ENCODE assay signal across 28 cellular contexts in the genomic region with DNA sequence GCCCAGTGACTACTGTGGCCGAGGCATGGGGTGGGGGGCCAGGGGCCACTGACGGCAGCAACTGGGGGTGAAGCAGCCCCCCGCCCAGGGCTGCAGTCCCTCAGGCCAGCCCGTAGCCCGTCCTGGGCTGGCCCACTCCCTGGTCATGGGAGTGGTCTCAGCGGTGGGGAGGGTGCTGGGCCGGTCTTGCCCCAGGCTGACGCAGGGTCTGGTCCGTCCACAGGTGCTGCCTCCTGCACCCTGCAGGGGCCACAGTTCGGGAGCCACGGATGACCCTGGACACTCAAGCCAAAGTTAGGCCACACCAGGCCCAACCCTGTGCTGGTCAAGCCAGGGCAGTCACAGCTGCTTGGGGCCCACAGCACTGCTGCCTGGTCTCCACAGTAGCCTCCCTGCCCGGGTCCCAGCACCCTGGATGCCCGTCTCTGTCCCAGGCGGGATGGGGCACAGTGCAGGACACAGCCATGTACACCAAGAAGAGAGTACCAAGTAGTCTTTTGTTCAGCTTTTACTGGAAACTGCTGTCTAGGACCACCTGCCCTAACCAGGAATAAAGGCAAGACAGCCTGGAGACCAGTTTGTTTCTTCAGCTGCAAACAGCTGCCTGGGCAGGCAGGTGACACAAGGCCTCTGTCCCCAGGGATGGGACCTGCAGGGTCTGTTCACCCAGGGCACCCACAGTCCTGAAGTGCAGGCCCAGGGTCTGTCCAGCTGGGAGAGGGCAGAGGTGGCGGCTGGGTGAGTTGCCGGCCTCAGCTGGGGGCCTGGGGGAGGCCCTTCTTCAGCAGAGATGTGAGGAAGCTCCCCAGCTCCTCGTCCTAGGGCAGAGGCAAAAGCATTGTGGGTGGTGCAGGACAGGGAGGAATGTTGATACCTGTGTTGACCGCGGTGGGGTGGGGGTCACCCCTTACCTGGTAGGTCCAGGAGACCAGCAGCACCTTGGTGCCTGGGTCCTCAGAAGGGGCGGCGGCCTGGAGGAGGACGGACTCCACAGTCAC. TPM values are rescaled to one million over a fixed set of nuclear protein-coding genes. Genes with fewer than 3 reads are reported as not detected.
DNase-seq lines count a peak whose midpoint lies in the region; ATAC-seq, FAIRE-seq and TF ChIP-seq lines count a peak whose summit lies in the region.
"Had no signal": no experiment of that assay in that cellular context is flagged by ENCODE, and none has a peak within 500 bp of the region (broad histone marks: within the 10 kb centered on the region; RNA-seq: fewer than 3 reads in every experiment).

No MANE protein-coding gene starts in this region.

- H3K79me2 ChIP-seq in astrocyte (ENCODE audit: insufficient read depth, low read length): peaks cover 60% of the 10 kb centered on the region

- H3K36me3 Mint-ChIP-seq in astrocyte (ENCODE audit: low read depth, unreplicated experiment): peaks cover 6% of the 10 kb centered on the region
- peaks cover 2% of the 10 kb centered on the region for H3K36me3 Mint-ChIP-seq in neural crest cell (ENCODE audit: low read depth)
- H3K36me3 Mint-ChIP-seq in Caco-2 (ENCODE audit: insufficient read depth, unreplicated experiment): peaks cover 58% of the 10 kb centered on the region
- H3K36me3 Mint-ChIP-seq: natural killer cell treated with Interleukin-12 subunit alpha and Interleukin-12 subunit beta and Interleukin-15 and Interleukin-18, amount 100 ng/mL, for 72 hours had no signal

- no peaks in the 10 kb centered on the region for H3K9me3 ChIP-seq in astrocyte (ENCODE audit: insufficient read depth, low read depth, low read length)
- H3K9me3 ChIP-seq in Caco-2: no peaks in the 10 kb centered on the region
- H3K9me3 ChIP-seq: BLaER1, mucosa of descending colon, uterus had no signal

- TF ChIP-seq CTCF in C4-2B (conservative IDR thresholded peaks at IDR 0.05) (no peak), astrocyte (IDR thresholded peaks at IDR 0.05; ENCODE audit: insufficient read depth, low read depth, low read length) (no peak), neural crest cell (conservative IDR thresholded peaks at IDR 0.05) (no peak), Caco-2 (IDR thresholded peaks at IDR 0.05; ENCODE audit: insufficient read depth in 1 of 2, low read depth in 1 of 2, low read length in 1 of 2, severe bottlenecking in 1 of 2, unreplicated experiment in 1 of 2) (no peak)

- H3K36me3 ChIP-seq in astrocyte (ENCODE audit: insufficient read depth, low read length) (peaks cover 12% of the 10 kb centered on the region), Caco-2 (ENCODE audit: control insufficient read depth, insufficient read depth, low read length) (no peaks in the 10 kb centered on the region; the same call in 1 of the 2 replicates)
- H3K36me3 ChIP-seq: uterus had no signal

- DNase-seq in GM12892 (ENCODE audit: insufficient read length) (no peak), astrocyte (ENCODE audit: low read depth) (no peak), neural crest cell (ENCODE audit: low read depth, low spot score) (no peak), Caco-2 (no peak)
- DNase-seq: activated effector memory CD4-positive, alpha-beta T cell treated with Interleukin-2 at 50 U/mL for 16 hours; COR-L47; DND-41; GF-D8; left colon; MM.1S; mucosa of descending colon; NCI-H1105 treated with DMSO at 0.1 percent for 48 hours; NCI-H187 treated with DMSO at 0.1 percent for 48 hours; NCI-H2171 treated with DMSO at 0.1 percent for 48 hours; retina; small intestine; stimulated activated CD4-positive, alpha-beta T cell treated with anti-CD3 and anti-CD28 coated beads, Interleukin-1b, Interleukin-23, amount 100 ng/mL, for 48 hours; uterus had no signal

- H3K4me3 ChIP-seq in astrocyte (ENCODE audit: insufficient read depth, low read depth, low read length): no peak overlapping the region
- H3K4me3 ChIP-seq in Caco-2 (ENCODE audit: low read depth, low read length): no peak overlapping the region
- H3K4me3 ChIP-seq: BLaER1, mucosa of descending colon, uterus had no signal

- no peaks in the 10 kb centered on the region for H3K9me3 Mint-ChIP-seq in astrocyte (ENCODE audit: unreplicated experiment)
- no peaks in the 10 kb centered on the region for H3K9me3 Mint-ChIP-seq in neural crest cell
- H3K9me3 Mint-ChIP-seq in Caco-2 (ENCODE audit: unreplicated experiment): no peaks in the 10 kb centered on the region
- H3K9me3 Mint-ChIP-seq: activated naive CD4-positive, alpha-beta T cell treated with anti-CD3 and anti-CD28 coated beads, Interleukin-2, amount 50 U/mL, for 72 hours; natural killer cell treated with Interleukin-12 subunit alpha and Interleukin-12 subunit beta and Interleukin-15 and Interleukin-18, amount 100 ng/mL, for 72 hours; stimulated activated naive CD8-positive, alpha-beta T cell treated with anti-CD3 and anti-CD28 coated beads, Interleukin-15, Interleukin-2, amounts not matched to agents 100 ng/mL and 50 ng/mL, for 24 hours had no signal

- CTCF ChIA-PET in Caco-2 (lab: Charles Lee): no interaction called here

- peaks cover 69% of the 10 kb centered on the region for H4K20me1 ChIP-seq in astrocyte (ENCODE audit: insufficient read depth, low read length)

- peak overlapping the region; percentile 99 for H3K27ac ChIP-seq in C4-2B
- no peak overlapping the region for H3K27ac ChIP-seq in astrocyte (ENCODE audit: low read depth, low read length)
- H3K27ac ChIP-seq: BLaER1, KMS-11 had no signal

- no peak overlapping the region for H3K4me3 Mint-ChIP-seq in astrocyte (ENCODE audit: unreplicated experiment)
- H3K4me3 Mint-ChIP-seq in neural crest cell: peak overlapping the region; percentile 83
- H3K4me3 Mint-ChIP-seq in Caco-2 (ENCODE audit: unreplicated experiment): no peak overlapping the region
- H3K4me3 Mint-ChIP-seq: natural killer cell treated with Interleukin-12 subunit alpha and Interleukin-12 subunit beta and Interleukin-15 and Interleukin-18, amount 100 ng/mL, for 72 hours had no signal

- POLR2A ChIA-PET in Caco-2 (lab: Charles Lee): no interaction called here

- no peak overlapping the region for H2AFZ ChIP-seq in astrocyte (ENCODE audit: low read depth, low read length)

- FAIRE-seq in GM12892 (lab: Jason Lieb, UNC): no peak
- FAIRE-seq in astrocyte (lab: Jason Lieb, UNC): no peak
- FAIRE-seq: bronchial epithelial cell, small intestine had no signal

- peaks cover 6% of the 10 kb centered on the region for H3K4me1 Mint-ChIP-seq in astrocyte (ENCODE audit: low read depth, unreplicated experiment)
- H3K4me1 Mint-ChIP-seq in neural crest cell: peaks cover 16% of the 10 kb centered on the region
- peaks cover 6% of the 10 kb centered on the region for H3K4me1 Mint-ChIP-seq in Caco-2 (ENCODE audit: low read depth, unreplicated experiment)

- no TSS peak for BruUV-seq in Caco-2 (replicated peaks; lab: Mats Ljungman, UMichigan)

- H3K4me2 ChIP-seq in astrocyte (ENCODE audit: low read length): no peak overlapping the region
- H3K4me2 ChIP-seq: BLaER1, KMS-11 had no signal

- H3K27me3 ChIP-seq in astrocyte (ENCODE audit: insufficient read depth, low read length) (no peaks in the 10 kb centered on the region), Caco-2 (replicated peaks; ENCODE audit: control insufficient read depth, insufficient read depth, low read length) (no peaks in the 10 kb centered on the region)
- H3K27me3 ChIP-seq: BLaER1, uterus had no signal

- no peak overlapping the region for H3K9ac ChIP-seq in astrocyte (ENCODE audit: low read length)
- H3K9ac ChIP-seq: BLaER1, KMS-11 had no signal

- peak overlapping the region; percentile 53 for H3K27ac Mint-ChIP-seq in astrocyte (ENCODE audit: unreplicated experiment)
- H3K27ac Mint-ChIP-seq in neural crest cell (ENCODE audit: unreplicated experiment): no peak overlapping the region
- H3K27ac Mint-ChIP-seq in Caco-2 (ENCODE audit: unreplicated experiment): no peak overlapping the region
- H3K27ac Mint-ChIP-seq: natural killer cell treated with Interleukin-12 subunit alpha and Interleukin-12 subunit beta and Interleukin-15 and Interleukin-18, amount 100 ng/mL, for 72 hours; stimulated activated naive CD8-positive, alpha-beta T cell treated with anti-CD3 and anti-CD28 coated beads, Interleukin-15, Interleukin-2, amounts not matched to agents 100 ng/mL and 50 ng/mL, for 24 hours had no signal

- intact Hi-C loops in Caco-2 (cut with micrococcal nuclease; ENCODE audit: unreplicated experiment): no loop called here

- TF ChIP-seq POLR2A in GM12892 (IDR thresholded peaks at IDR 0.05; ENCODE audit: low read depth, low read length): peak; percentile 3; the same call in 1 of the 2 replicates

- H3K27me3 Mint-ChIP-seq in astrocyte (ENCODE audit: low read depth, unreplicated experiment) (no peaks in the 10 kb centered on the region), neural crest cell (ENCODE audit: low read depth) (no peaks in the 10 kb centered on the region), Caco-2 (ENCODE audit: insufficient read depth, unreplicated experiment) (no peaks in the 10 kb centered on the region)
- H3K27me3 Mint-ChIP-seq: natural killer cell treated with Interleukin-12 subunit alpha and Interleukin-12 subunit beta and Interleukin-15 and Interleukin-18, amount 100 ng/mL, for 72 hours; stimulated activated naive CD8-positive, alpha-beta T cell treated with anti-CD3 and anti-CD28 coated beads, Interleukin-15, Interleukin-2, amounts not matched to agents 100 ng/mL and 50 ng/mL, for 24 hours had no signal

- ATAC-seq in GM21423 (IDR thresholded peaks at IDR 0.05; ENCODE audit: unreplicated experiment): no peak
- ATAC-seq in GM18511 (IDR thresholded peaks at IDR 0.05; ENCODE audit: unreplicated experiment): no peak
- ATAC-seq: activated naive CD4-positive, alpha-beta T cell treated with anti-CD3 and anti-CD28 coated beads, Interleukin-2, amount 50 U/mL, for 72 hours; left colon; mucosa of descending colon; natural killer cell treated with Interleukin-12 subunit alpha and Interleukin-12 subunit beta and Interleukin-15 and Interleukin-18, amount 100 ng/mL, for 72 hours had no signal

- H3K4me1 ChIP-seq in astrocyte (ENCODE audit: insufficient read depth, low read length) (peaks cover 19% of the 10 kb centered on the region), Caco-2 (peaks cover 14% of the 10 kb centered on the region)

RNA-seq across cellular contexts. Expression of gene PUSL1, which starts 3.0 kb away (rescaled TPM):
- polyA plus RNA-seq in GM12892 (2012; ENCODE audit: missing spikeins): 3.1 TPM
- total RNA-seq in astrocyte (28.0 and 29.4 TPM in 2 replicates), neural crest cell (26.3 and 27.9 TPM in 2 replicates), Caco-2 (2022) (39.8 and 43.8 TPM in 2 replicates)

RNA-seq across cellular contexts. Expression of gene ACAP3, which starts 3.7 kb away (rescaled TPM):
- 18.0 TPM for polyA plus RNA-seq in GM12892 (2012; ENCODE audit: missing spikeins)
- total RNA-seq in astrocyte (60.2 and 64.0 TPM in 2 replicates), neural crest cell (111 and 124 TPM in 2 replicates), Caco-2 (2022) (46.6 and 48.5 TPM in 2 replicates)

RNA-seq across cellular contexts. Expression of gene INTS11, which starts 13.1 kb away (rescaled TPM):
- 53.6 TPM for polyA plus RNA-seq in GM12892 (2012; ENCODE audit: missing spikeins)
- 75.9 and 84.8 TPM in 2 replicates for total RNA-seq in astrocyte
- 137 and 160 TPM in 2 replicates for total RNA-seq in neural crest cell
- 103 and 115 TPM in 2 replicates for total RNA-seq in Caco-2 (2022)

RNA-seq across cellular contexts. Expression of gene CPTP, which starts 13.2 kb away (rescaled TPM):
- polyA plus RNA-seq in GM12892 (2012; ENCODE audit: missing spikeins): 2.1 TPM
- total RNA-seq in astrocyte: 25.6 and 28.5 TPM in 2 replicates
- total RNA-seq in neural crest cell: 18.9 and 19.8 TPM in 2 replicates
- total RNA-seq in Caco-2 (2022): 16.2 and 16.8 TPM in 2 replicates

RNA-seq across cellular contexts. Expression of gene TAS1R3, which starts 19.7 kb away (rescaled TPM):
- polyA plus RNA-seq in GM12892 (2012; ENCODE audit: missing spikeins): 0.17 TPM
- 0.41 and 0.50 TPM in 2 replicates for total RNA-seq in astrocyte
- 0.64 and 0.68 TPM in 2 replicates for total RNA-seq in neural crest cell
- 0.09 and 0.29 TPM in 2 replicates for total RNA-seq in Caco-2 (2022)
- total RNA-seq: H4 had no signal
